ENCODE assay signal across 19 cellular contexts in genomic region chrX:154584585-154585183, GRCh38. TPM values are rescaled to one million over a fixed set of nuclear protein-coding genes. Genes with fewer than 3 reads are reported as not detected.
"Had no signal": no experiment of that assay in that cellular context is flagged by ENCODE, and none has a peak within 500 bp of the region (broad histone marks: within the 10 kb centered on the region; RNA-seq: fewer than 3 reads in every experiment).

TSS of gene CTAG1A (plus strand) at chrX:154585133. CDS start at chrX:154585207, 74 bp downstream.

RNA-seq across cellular contexts. Expression of gene CTAG1A, which starts in this region (rescaled TPM):
- total RNA-seq: naive thymus-derived CD4-positive, alpha-beta T cell; natural killer cell; occipital lobe; osteoblast; progenitor cell of endocrine pancreas; psoas muscle; renal cortical epithelial cell; right cardiac atrium; right lobe of liver; smooth muscle cell; spleen; stomach; subcutaneous adipose tissue; temporal lobe; transverse colon; upper lobe of right lung; urinary bladder; uterus had no signal
- polyA plus RNA-seq: naive thymus-derived CD4-positive, alpha-beta T cell; neural cell; psoas muscle; right cardiac atrium; smooth muscle cell; spleen; stomach; urinary bladder had no signal
